Comparison of ENCODE assay signal across 8 cellular contexts in the genomic region with DNA sequence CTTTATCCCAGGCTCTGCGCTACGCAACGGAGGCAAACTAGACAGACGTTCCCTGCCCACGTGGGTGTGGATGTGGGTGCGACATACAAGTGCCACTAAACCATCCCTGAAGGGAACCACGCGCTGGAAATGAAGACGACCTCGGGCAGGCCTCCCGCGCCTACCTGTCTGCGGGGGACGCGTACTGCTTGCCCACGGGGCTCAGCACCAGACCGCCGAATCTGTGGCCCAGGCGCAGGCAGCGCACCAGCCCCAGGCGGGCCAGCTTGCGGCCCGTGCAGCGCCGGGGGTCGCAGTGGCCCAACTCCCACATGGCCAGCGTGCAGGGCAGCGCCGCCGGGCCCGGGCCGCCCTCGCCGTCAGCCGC. TPM values are rescaled to one million over a fixed set of nuclear protein-coding genes. Genes with fewer than 3 reads are reported as not detected.
DNase-seq lines count a peak whose midpoint lies in the region; ATAC-seq, FAIRE-seq and TF ChIP-seq lines count a peak whose summit lies in the region.

No MANE protein-coding gene starts in this region.

- no peak for FAIRE-seq in H1 (lab: Jason Lieb, UNC)

- no peaks in the 10 kb centered on the region for H3K9me3 Mint-ChIP-seq in nephron progenitor cell

- H3K4me3 Mint-ChIP-seq in nephron progenitor cell: peak overlapping the region; percentile 84

- no peak overlapping the region for H3K27ac Mint-ChIP-seq in nephron progenitor cell

- H4K8ac ChIP-seq in H1 (ENCODE audit: extremely low read depth, insufficient read depth, low read length): peak overlapping the region; percentile 92

- peaks cover 4 to 9% (median 5%) of the 10 kb centered on the region in 4 experiments; a peak in 4 of 8 replicates for H3K36me3 ChIP-seq in H1 (ENCODE audit: control insufficient read depth in 2 of 4, insufficient read depth in 4 of 4, low read length in 3 of 4)

- peak overlapping the region; percentile 88 to 99 for H3K4me2 ChIP-seq in H1 (ENCODE audit: insufficient read depth in 1 of 2, low read depth in 2 of 2, low read length in 2 of 2)

- no peak overlapping the region for H2BK15ac ChIP-seq in H1 (ENCODE audit: low read length)

- WGBS in H1 (ENCODE audit: extremely low coverage in 1 of 2, insufficient coverage in 1 of 2, insufficient read length in 1 of 2, insufficient replicate concordance in 2 of 2, low coverage in 1 of 2, low lambda C conversion rate in 2 of 2, missing lambda C conversion rate in 1 of 2), 2 experiments: 6% methylated on average over 30 of the region's 35 CpGs; no CpG with 5 or more reads in 1 of the 2 experiments

- H3K4me3 ChIP-seq in NB4 (ENCODE audit: low read depth, low read length) (peak overlapping the region; percentile 73), H1 (ENCODE audit: extremely low read depth in 1 of 4, insufficient read depth in 2 of 4, low read depth in 3 of 4, low read length in 4 of 4) (peak overlapping the region; percentile 74 to 97 (median 88))

- peak overlapping the region; percentile 42 to 76 (median 73); a peak in 6 of 7 replicates for H3K9ac ChIP-seq in H1 (replicated peaks in 1 of 4; ENCODE audit: extremely low read depth in 1 of 4, low read depth in 3 of 4, low read length in 3 of 4)

- peak overlapping the region; percentile 3 for H4K91ac ChIP-seq in H1 (replicated peaks; ENCODE audit: insufficient read length, low read length)

- TF ChIP-seq EP300 in H1 (IDR thresholded peaks at IDR 0.05; ENCODE audit: borderline replicate concordance in 1 of 2, low read depth in 2 of 2, low read length in 2 of 2): no peak

- 0 out of 2 replicates have a peak overlapping the region, but pooled peaks have one; percentile 16 for H2BK5ac ChIP-seq in H1 (ENCODE audit: low read depth, low read length)

- peaks cover 18% of the 10 kb centered on the region for H3K79me1 ChIP-seq in H1 (ENCODE audit: low read depth, low read length)

- peaks cover 0 to 46% of the 10 kb centered on the region in 2 experiments; a peak in 2 of 4 replicates for H3K79me2 ChIP-seq in H1 (ENCODE audit: control insufficient read depth in 1 of 2, insufficient read depth in 2 of 2, low read length in 2 of 2)

- H3K4ac ChIP-seq in H1 (replicated peaks; ENCODE audit: insufficient read length, low read depth, low read length): peak overlapping the region; percentile 91

- TF ChIP-seq CTCF in 22Rv1 (IDR thresholded peaks at IDR 0.05) (no peak), NB4 (IDR thresholded peaks at IDR 0.05; ENCODE audit: low read depth, low read length) (no peak), H1 (IDR thresholded peaks at IDR 0.05; ENCODE audit: control extremely low read depth in 1 of 3, insufficient read depth in 1 of 3, low read depth in 1 of 3, low read length in 3 of 3) (no peak), nephron progenitor cell (IDR thresholded peaks at IDR 0.05) (no peak)

- H2BK12ac ChIP-seq in H1 (ENCODE audit: low read depth, low read length): no peak overlapping the region

- peaks cover 0 to 15% of the 10 kb centered on the region in 2 experiments for H4K20me1 ChIP-seq in H1 (replicated peaks in 1 of 2; ENCODE audit: control insufficient read depth in 1 of 2, insufficient read depth in 2 of 2, low read length in 2 of 2)

- TF ChIP-seq RAD21 in H1 (IDR thresholded peaks at IDR 0.05 in 1 of 2, conservative IDR thresholded peaks at IDR 0.05 in 1 of 2; ENCODE audit: low read depth in 2 of 2, low read length in 2 of 2): no peak

- DNase-seq in NB4 (ENCODE audit: low read depth) (no peak), H1 (ENCODE audit: low read depth in 1 of 2, low spot score in 2 of 2) (peak in 1 of 2 experiments; percentile 61), nephron progenitor cell (no peak), COR-L47 (lab: John Stamatoyannopoulos, UW) (no peak), putamen (ENCODE audit: low spot score) (no peak)

- TF ChIP-seq POLR2A in NB4 (IDR thresholded peaks at IDR 0.05; ENCODE audit: extremely low read depth, insufficient read length) (no peak), H1 (IDR thresholded peaks at IDR 0.05; ENCODE audit: control extremely low read depth in 1 of 2, low read depth in 2 of 2, low read length in 2 of 2) (no peak)

- H3K9me3 ChIP-seq in H1 (ENCODE audit: insufficient read depth in 2 of 2, low read depth in 1 of 2, low read length in 1 of 2): no peaks in the 10 kb centered on the region

- H3K56ac ChIP-seq in H1 (replicated peaks; ENCODE audit: insufficient read length, low read depth, low read length): no peak overlapping the region

- peak overlapping the region; percentile 52 for H3K27ac ChIP-seq in 22Rv1
- peak overlapping the region; percentile 64; the same call in 1 of the 2 replicates for H3K27ac ChIP-seq in H1 (ENCODE audit: low read depth, low read length)

- no peak overlapping the region for H2BK20ac ChIP-seq in H1 (ENCODE audit: low read length)

- H3K36me3 Mint-ChIP-seq in nephron progenitor cell (ENCODE audit: low read depth): no peaks in the 10 kb centered on the region

- POLR2A ChIA-PET in H1 (lab: Charles Lee; ENCODE audit: partially characterized antibody): interaction anchor here (1.3 kb wide), 1 partner anchor 9 kb away, joined by 5 read pairs; no protein-coding TSS in a partner anchor

- no peaks in the 10 kb centered on the region; a peak in 1 of 7 replicates for H3K27me3 ChIP-seq in H1 (replicated peaks in 1 of 4; ENCODE audit: control insufficient read depth in 3 of 4, extremely low read depth in 1 of 4, insufficient read depth in 3 of 4, low read length in 3 of 4)

- H3K4me1 Mint-ChIP-seq in nephron progenitor cell: peaks cover 25% of the 10 kb centered on the region

- no peak overlapping the region for H2BK120ac ChIP-seq in H1 (replicated peaks; ENCODE audit: low read depth, low read length)

- ATAC-seq in GM19455 (IDR thresholded peaks at IDR 0.05; ENCODE audit: unreplicated experiment) (peak; percentile 13), HG03469 (IDR thresholded peaks at IDR 0.05; ENCODE audit: unreplicated experiment) (no peak)

- no peak overlapping the region for H2AK5ac ChIP-seq in H1 (ENCODE audit: low read depth, low read length)

- H3K4me1 ChIP-seq in H1 (replicated peaks in 1 of 4; ENCODE audit: control insufficient read depth in 3 of 4, insufficient read depth in 4 of 4, low read length in 3 of 4): peaks cover 0 to 7% (median 4%) of the 10 kb centered on the region in 4 experiments; a peak in 3 of 7 replicates

- H3K23me2 ChIP-seq in H1 (ENCODE audit: low read depth, low read length): peaks cover 14% of the 10 kb centered on the region

- 0 out of 2 replicates have a peak overlapping the region, but pooled peaks have one; percentile 32 for H3K18ac ChIP-seq in H1 (ENCODE audit: extremely low read depth, low read length)

- no peak overlapping the region for H3K14ac ChIP-seq in H1 (ENCODE audit: insufficient read length)

- peaks cover 8% of the 10 kb centered on the region for H3K27me3 Mint-ChIP-seq in nephron progenitor cell (ENCODE audit: low read depth, poor library complexity)

- H4K5ac ChIP-seq in H1 (ENCODE audit: insufficient read length, low read depth, low read length): no peak overlapping the region

- H3K23ac ChIP-seq in H1 (ENCODE audit: insufficient read length): no peak overlapping the region

- CTCF ChIA-PET in H1 (lab: Charles Lee; ENCODE audit: partially characterized antibody): interaction anchor here (7.1 to 11.1 kb wide), 2 partner anchors 14 to 20 kb away, joined by 43 to 52 read pairs; partner anchors contain the start of gene BAIAP3

- no peak overlapping the region for H2AFZ ChIP-seq in H1 (ENCODE audit: low read length)

TF ChIP-seq in H1, 55 proteins besides CTCF, POLR2A, EP300 and RAD21 (continues in another document):
- TF ChIP-seq TAF7 (optimal IDR thresholded peaks at IDR 0.05; ENCODE audit: borderline replicate concordance, low read depth, low read length) (no peak), KDM5A (IDR thresholded peaks at IDR 0.05; ENCODE audit: low read length) (no peak)

RNA-seq across cellular contexts. Expression of gene TSR3, which starts 0.5 kb away (rescaled TPM):
- 45.9 and 52.3 TPM in 2 replicates for total RNA-seq in H1 (2021; fragmentation: NEBNext Ultra II Directional; extraction: Animal tissue kit (Norgen Biotek cat#: 25700))
- 43.1 and 66.0 TPM in 2 replicates for polyA plus RNA-seq in H1 (2011; rRNA removed)
- polyA plus RNA-seq in H1 (2011; cell fraction: cytosol; rRNA removed): 60.3 TPM
- 46.0 TPM for polyA plus RNA-seq in H1 (2011; cell fraction: nucleus; rRNA removed)
- 31.8 to 57.4 TPM (median 53.2 TPM) in 4 replicates for polyA plus RNA-seq in H1 (2012, experiment 1 of 2)
- 37.5 TPM for polyA plus RNA-seq in H1 (2012, experiment 2 of 2)
- 25.0 TPM for polyA plus RNA-seq in H1 (2013, experiment 1 of 2)
- polyA plus RNA-seq in H1 (2013, experiment 2 of 2): 26.0 TPM
- 10.2 and 10.8 TPM in 2 replicates for polyA minus RNA-seq in H1 (2011; rRNA and poly(A)+ RNA removed)
- 31.2 TPM for polyA minus RNA-seq in H1 (2011; cell fraction: cytosol; rRNA and poly(A)+ RNA removed)
- polyA minus RNA-seq in H1 (2011; cell fraction: nucleus; rRNA and poly(A)+ RNA removed): 19.7 TPM

RNA-seq across cellular contexts. Expression of gene GNPTG, which starts 0.5 kb away (rescaled TPM):
- 25.2 and 26.2 TPM in 2 replicates for total RNA-seq in H1 (2021; fragmentation: NEBNext Ultra II Directional; extraction: Animal tissue kit (Norgen Biotek cat#: 25700))
- polyA plus RNA-seq in H1 (2011; rRNA removed): 51.2 and 73.3 TPM in 2 replicates
- polyA plus RNA-seq in H1 (2011; cell fraction: cytosol; rRNA removed): 45.7 TPM
- 73.3 TPM for polyA plus RNA-seq in H1 (2011; cell fraction: nucleus; rRNA removed)
- 21.7 to 30.2 TPM (median 28.6 TPM) in 4 replicates for polyA plus RNA-seq in H1 (2012, experiment 1 of 2)
- polyA plus RNA-seq in H1 (2012, experiment 2 of 2): 17.9 TPM
- polyA plus RNA-seq in H1 (2013, experiment 1 of 2): 22.1 TPM
- polyA plus RNA-seq in H1 (2013, experiment 2 of 2): 23.7 TPM
- polyA minus RNA-seq in H1 (2011; rRNA and poly(A)+ RNA removed): 9.9 and 10.5 TPM in 2 replicates
- polyA minus RNA-seq in H1 (2011; cell fraction: cytosol; rRNA and poly(A)+ RNA removed): 9.3 TPM
- 13.4 TPM for polyA minus RNA-seq in H1 (2011; cell fraction: nucleus; rRNA and poly(A)+ RNA removed)

RNA-seq across cellular contexts. Expression of gene BAIAP3, which starts 17.8 kb away (rescaled TPM):
- 6.8 and 7.9 TPM in 2 replicates for total RNA-seq in H1 (2021; fragmentation: NEBNext Ultra II Directional; extraction: Animal tissue kit (Norgen Biotek cat#: 25700))
- 2.9 and 6.3 TPM in 2 replicates for polyA plus RNA-seq in H1 (2011; rRNA removed)
- polyA plus RNA-seq in H1 (2011; cell fraction: cytosol; rRNA removed): 4.8 TPM
- polyA plus RNA-seq in H1 (2011; cell fraction: nucleus; rRNA removed): 33.8 TPM
- polyA plus RNA-seq in H1 (2012, experiment 1 of 2): 4.5 to 6.4 TPM (median 5.6 TPM) in 4 replicates
- polyA plus RNA-seq in H1 (2012, experiment 2 of 2): 2.6 TPM
- 5.0 TPM for polyA plus RNA-seq in H1 (2013, experiment 1 of 2)
- 3.4 TPM for polyA plus RNA-seq in H1 (2013, experiment 2 of 2)
- 2.0 and 2.1 TPM in 2 replicates for polyA minus RNA-seq in H1 (2011; rRNA and poly(A)+ RNA removed)
- 5.7 TPM for polyA minus RNA-seq in H1 (2011; cell fraction: cytosol; rRNA and poly(A)+ RNA removed)
- polyA minus RNA-seq in H1 (2011; cell fraction: nucleus; rRNA and poly(A)+ RNA removed): 11.1 TPM

RNA-seq across cellular contexts. Expression of gene UBE2I, which starts 41.8 kb away (rescaled TPM):
- total RNA-seq in H1 (2021; fragmentation: NEBNext Ultra II Directional; extraction: Animal tissue kit (Norgen Biotek cat#: 25700)): 268 and 272 TPM in 2 replicates
- 148 and 162 TPM in 2 replicates for polyA plus RNA-seq in H1 (2011; rRNA removed)
- polyA plus RNA-seq in H1 (2011; cell fraction: cytosol; rRNA removed): 142 TPM
- 143 TPM for polyA plus RNA-seq in H1 (2011; cell fraction: nucleus; rRNA removed)
- 186 to 197 TPM (median 190 TPM) in 4 replicates for polyA plus RNA-seq in H1 (2012, experiment 1 of 2)
- 278 TPM for polyA plus RNA-seq in H1 (2012, experiment 2 of 2)
- polyA plus RNA-seq in H1 (2013, experiment 1 of 2): 202 TPM
- 204 TPM for polyA plus RNA-seq in H1 (2013, experiment 2 of 2)
- polyA minus RNA-seq in H1 (2011; rRNA and poly(A)+ RNA removed): 87.2 and 89.0 TPM in 2 replicates
- polyA minus RNA-seq in H1 (2011; cell fraction: cytosol; rRNA and poly(A)+ RNA removed): 84.7 TPM
- 99.4 TPM for polyA minus RNA-seq in H1 (2011; cell fraction: nucleus; rRNA and poly(A)+ RNA removed)
